In the genomic region with DNA sequence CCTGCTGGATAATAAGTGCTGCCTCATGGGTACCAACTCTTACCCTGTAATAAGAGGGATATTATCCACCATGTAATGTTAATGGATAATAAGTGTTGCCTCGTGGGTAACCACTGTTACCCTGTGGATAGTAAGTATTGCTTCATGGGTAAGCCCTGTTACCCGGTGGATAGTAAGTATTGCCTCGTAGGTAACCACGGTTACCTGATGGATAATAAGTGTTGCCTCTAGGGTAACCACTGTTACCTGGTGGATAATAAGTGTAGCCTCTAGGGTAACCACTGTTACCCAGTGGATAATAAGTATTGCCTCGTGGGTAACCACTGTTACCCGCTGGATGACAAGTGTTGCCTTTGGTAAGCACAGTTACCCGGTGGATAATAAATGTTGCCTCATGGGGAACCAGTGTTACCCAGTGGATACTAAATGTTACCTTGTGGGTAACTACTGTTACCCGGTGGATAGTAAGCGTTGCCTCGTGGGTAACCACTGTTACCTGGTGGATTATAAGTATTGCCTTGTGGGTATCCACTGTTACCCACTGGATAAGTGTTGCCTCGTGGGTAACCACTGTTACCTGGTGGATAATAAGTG, we compare ENCODE assay signal across 25 cellular contexts. TPM values are rescaled to one million over a fixed set of nuclear protein-coding genes. Genes with fewer than 3 reads are reported as not detected.
"Had no signal": no experiment of that assay in that cellular context is flagged by ENCODE, and none has a peak within 500 bp of the region (broad histone marks: within the 10 kb centered on the region; RNA-seq: fewer than 3 reads in every experiment).

No MANE protein-coding gene starts in this region.

- H3K4me3 Mint-ChIP-seq: naive thymus-derived CD8-positive, alpha-beta T cell; stimulated activated naive B cell treated with anti-CD40 and anti-IgM and Interleukin-4, amounts not matched to agents 10 μg/mL and 1 μg/mL and 100 μg/mL, for 72 hours; stimulated activated naive CD8-positive, alpha-beta T cell treated with anti-CD3 and anti-CD28 coated beads, Interleukin-15, amount 100 ng/mL, for 72 hours had no signal

- H3K27me3 ChIP-seq: heart left ventricle, neutrophil, right atrium auricular region, sigmoid colon, testis, tibial nerve, upper lobe of right lung had no signal

- H3K4me1 ChIP-seq: heart left ventricle, right atrium auricular region, sigmoid colon, testis, tibial nerve, upper lobe of right lung had no signal

- H3K27ac ChIP-seq: heart left ventricle, neutrophil, right atrium auricular region, sigmoid colon, skin epidermis, testis, tibial nerve, upper lobe of right lung had no signal

- H3K9me3 Mint-ChIP-seq: naive thymus-derived CD8-positive, alpha-beta T cell; stimulated activated naive B cell treated with anti-CD40 and anti-IgM and Interleukin-4, amounts not matched to agents 10 μg/mL and 1 μg/mL and 100 μg/mL, for 72 hours; stimulated activated naive CD8-positive, alpha-beta T cell treated with anti-CD3 and anti-CD28 coated beads, Interleukin-15, amount 100 ng/mL, for 72 hours had no signal

- H3K4me1 Mint-ChIP-seq: naive thymus-derived CD8-positive, alpha-beta T cell; stimulated activated naive B cell treated with anti-CD40 and anti-IgM and Interleukin-4, amounts not matched to agents 10 μg/mL and 1 μg/mL and 100 μg/mL, for 72 hours; stimulated activated naive CD8-positive, alpha-beta T cell treated with anti-CD3 and anti-CD28 coated beads, Interleukin-15, amount 100 ng/mL, for 72 hours had no signal

- H3K36me3 Mint-ChIP-seq: naive thymus-derived CD8-positive, alpha-beta T cell; stimulated activated naive B cell treated with anti-CD40 and anti-IgM and Interleukin-4, amounts not matched to agents 10 μg/mL and 1 μg/mL and 100 μg/mL, for 72 hours had no signal

- H3K27me3 Mint-ChIP-seq: naive thymus-derived CD8-positive, alpha-beta T cell; stimulated activated naive B cell treated with anti-CD40 and anti-IgM and Interleukin-4, amounts not matched to agents 10 μg/mL and 1 μg/mL and 100 μg/mL, for 72 hours; stimulated activated naive CD8-positive, alpha-beta T cell treated with anti-CD3 and anti-CD28 coated beads, Interleukin-15, amount 100 ng/mL, for 72 hours had no signal

- H3K9me3 ChIP-seq: right atrium auricular region, testis, upper lobe of right lung had no signal

- H3K36me3 ChIP-seq: heart left ventricle, neutrophil, right atrium auricular region, sigmoid colon, tibial nerve, upper lobe of right lung had no signal

- H3K4me3 ChIP-seq: heart left ventricle, mucosa of descending colon, right atrium auricular region, sigmoid colon, skin epidermis, testis, tibial nerve, upper lobe of right lung had no signal

- ATAC-seq: heart left ventricle; left lobe of liver; mucosa of descending colon; naive thymus-derived CD8-positive, alpha-beta T cell; stimulated activated naive B cell treated with anti-CD40 and anti-IgM and Interleukin-4, amounts not matched to agents 10 μg/mL and 1 μg/mL and 100 μg/mL, for 72 hours; stimulated activated naive CD8-positive, alpha-beta T cell treated with anti-CD3 and anti-CD28 coated beads, Interleukin-15, amount 100 ng/mL, for 72 hours; upper lobe of right lung had no signal

- DNase-seq: dermis blood vessel endothelial cell; erythroblast; foreskin melanocyte; heart left ventricle; naive thymus-derived CD8-positive, alpha-beta T cell; posterior cingulate gyrus; sigmoid colon; stimulated activated CD4-positive, alpha-beta T cell treated with anti-CD3 and anti-CD28 coated beads, Interleukin-2, amount 100 ng/mL, for 24 hours; stimulated activated CD4-positive, alpha-beta T cell treated with anti-CD3 and anti-CD28 coated beads, Interleukin-4, amount 100 ng/mL, for 4 hours; stimulated activated naive B cell treated with anti-CD40 and anti-IgM and Interleukin-4, amounts not matched to agents 10 μg/mL and 1 μg/mL and 100 μg/mL, for 72 hours; stimulated activated naive CD8-positive, alpha-beta T cell treated with anti-CD3 and anti-CD28 coated beads, Interleukin-15, amount 100 ng/mL, for 72 hours; testis; upper lobe of right lung had no signal

- H3K27ac Mint-ChIP-seq: naive thymus-derived CD8-positive, alpha-beta T cell; stimulated activated naive B cell treated with anti-CD40 and anti-IgM and Interleukin-4, amounts not matched to agents 10 μg/mL and 1 μg/mL and 100 μg/mL, for 72 hours; stimulated activated naive CD8-positive, alpha-beta T cell treated with anti-CD3 and anti-CD28 coated beads, Interleukin-15, amount 100 ng/mL, for 72 hours had no signal

RNA-seq across cellular contexts. Expression of a gene that starts 18.6 kb away (rescaled TPM):
- total RNA-seq: dermis blood vessel endothelial cell; endothelial cell of umbilical vein; glomerular endothelial cell; heart left ventricle; left lobe of liver; lower leg skin; naive thymus-derived CD8-positive, alpha-beta T cell; osteoblast; right atrium auricular region; testis; tibial nerve; upper lobe of right lung had no signal
- polyA plus RNA-seq: endothelial cell of umbilical vein; heart left ventricle; naive thymus-derived CD8-positive, alpha-beta T cell; neural cell had no signal

RNA-seq across cellular contexts. Expression of a gene that starts 54.5 kb away (rescaled TPM):
- total RNA-seq: dermis blood vessel endothelial cell; endothelial cell of umbilical vein; glomerular endothelial cell; left lobe of liver; lower leg skin; naive thymus-derived CD8-positive, alpha-beta T cell; osteoblast; right atrium auricular region; subcutaneous adipose tissue; tibial nerve; upper lobe of right lung had no signal
- polyA plus RNA-seq: endothelial cell of umbilical vein; naive thymus-derived CD8-positive, alpha-beta T cell; neural cell had no signal
